ENCODE assay signal across 21 cellular contexts in the genomic region with DNA sequence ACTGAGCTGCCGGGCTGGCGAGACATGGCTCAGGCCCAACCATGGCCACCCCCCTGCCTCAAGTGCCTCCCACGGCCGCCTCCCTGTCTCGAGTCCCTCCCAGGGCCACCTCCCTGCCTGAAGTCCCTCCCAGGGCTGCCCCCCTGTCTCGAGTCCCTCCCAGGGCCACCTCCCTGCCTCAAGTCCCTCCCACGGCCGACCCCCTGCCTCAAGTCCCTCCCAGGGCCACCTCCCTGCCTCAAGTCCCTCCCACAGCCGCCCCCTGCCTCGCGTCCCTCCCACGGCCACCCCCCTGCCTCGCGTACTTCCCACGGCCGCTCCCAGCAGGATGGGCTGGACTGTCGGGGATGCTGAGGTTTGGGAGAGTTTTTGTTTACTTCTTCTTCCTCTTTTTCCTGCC.
"Had no signal": no experiment of that assay in that cellular context is flagged by ENCODE, and none has a peak within 500 bp of the region (broad histone marks: within the 10 kb centered on the region; RNA-seq: fewer than 3 reads in every experiment).

No MANE protein-coding gene starts in this region.

- H3K4me3 Mint-ChIP-seq: memory B cell; mesothelial cell of epicardium; natural killer cell treated with Interleukin-12 subunit alpha and Interleukin-12 subunit beta and Interleukin-15 and Interleukin-18, amount 100 ng/mL, for 72 hours; stimulated activated naive B cell treated with anti-CD40 and anti-IgM and Interleukin-4, amounts not matched to agents 10 μg/mL and 1 μg/mL and 100 μg/mL, for 72 hours; stimulated activated naive CD8-positive, alpha-beta T cell treated with anti-CD3 and anti-CD28 coated beads, Interleukin-15, amount 100 ng/mL, for 72 hours; type B pancreatic cell had no signal

- H3K27me3 Mint-ChIP-seq: memory B cell; natural killer cell treated with Interleukin-12 subunit alpha and Interleukin-12 subunit beta and Interleukin-15 and Interleukin-18, amount 100 ng/mL, for 72 hours; progenitor cell of endocrine pancreas; stimulated activated naive B cell treated with anti-CD40 and anti-IgM and Interleukin-4, amounts not matched to agents 10 μg/mL and 1 μg/mL and 100 μg/mL, for 72 hours; stimulated activated naive CD8-positive, alpha-beta T cell treated with anti-CD3 and anti-CD28 coated beads, Interleukin-15, amount 100 ng/mL, for 72 hours; type B pancreatic cell had no signal

- H3K27ac Mint-ChIP-seq: memory B cell; mesothelial cell of epicardium; natural killer cell treated with Interleukin-12 subunit alpha and Interleukin-12 subunit beta and Interleukin-15 and Interleukin-18, amount 100 ng/mL, for 72 hours; neural progenitor cell; progenitor cell of endocrine pancreas; stimulated activated naive B cell treated with anti-CD40 and anti-IgM and Interleukin-4, amounts not matched to agents 10 μg/mL and 1 μg/mL and 100 μg/mL, for 72 hours; stimulated activated naive CD8-positive, alpha-beta T cell treated with anti-CD3 and anti-CD28 coated beads, Interleukin-15, amount 100 ng/mL, for 72 hours; type B pancreatic cell had no signal

- H3K4me3 ChIP-seq: colonic mucosa, lower lobe of right lung, neural progenitor cell, ovary had no signal

- H3K4me1 ChIP-seq: colonic mucosa, heart left ventricle, lower lobe of right lung, neural progenitor cell had no signal

- H3K9me3 Mint-ChIP-seq: natural killer cell treated with Interleukin-12 subunit alpha and Interleukin-12 subunit beta and Interleukin-15 and Interleukin-18, amount 100 ng/mL, for 72 hours; type B pancreatic cell had no signal

- H3K36me3 Mint-ChIP-seq: memory B cell; natural killer cell treated with Interleukin-12 subunit alpha and Interleukin-12 subunit beta and Interleukin-15 and Interleukin-18, amount 100 ng/mL, for 72 hours; type B pancreatic cell had no signal

- DNase-seq: colonic mucosa; dermis blood vessel endothelial cell; foreskin melanocyte; heart left ventricle; hippocampal formation; lower lobe of right lung; nucleus accumbens; ovary; right cardiac atrium; stimulated activated CD4-positive, alpha-beta T cell treated with anti-CD3 and anti-CD28 coated beads, Interleukin-2, amount 100 ng/mL, for 24 hours; stimulated activated CD4-positive, alpha-beta T cell treated with anti-CD3 and anti-CD28 coated beads, Interleukin-4, amount 100 ng/mL, for 4 hours; stimulated activated naive B cell treated with anti-CD40 and anti-IgM and Interleukin-4, amounts not matched to agents 10 μg/mL and 1 μg/mL and 100 μg/mL, for 72 hours; stimulated activated naive CD8-positive, alpha-beta T cell treated with anti-CD3 and anti-CD28 coated beads, Interleukin-15, amount 100 ng/mL, for 72 hours; substantia nigra had no signal

- ATAC-seq: heart left ventricle; left lobe of liver; natural killer cell treated with Interleukin-12 subunit alpha and Interleukin-12 subunit beta and Interleukin-15 and Interleukin-18, amount 100 ng/mL, for 72 hours; right cardiac atrium; stimulated activated naive B cell treated with anti-CD40 and anti-IgM and Interleukin-4, amounts not matched to agents 10 μg/mL and 1 μg/mL and 100 μg/mL, for 72 hours; stimulated activated naive CD8-positive, alpha-beta T cell treated with anti-CD3 and anti-CD28 coated beads, Interleukin-15, amount 100 ng/mL, for 72 hours had no signal

- H3K4me1 Mint-ChIP-seq: memory B cell; mesothelial cell of epicardium; neural progenitor cell; stimulated activated naive B cell treated with anti-CD40 and anti-IgM and Interleukin-4, amounts not matched to agents 10 μg/mL and 1 μg/mL and 100 μg/mL, for 72 hours; stimulated activated naive CD8-positive, alpha-beta T cell treated with anti-CD3 and anti-CD28 coated beads, Interleukin-15, amount 100 ng/mL, for 72 hours had no signal

- H3K36me3 ChIP-seq: colonic mucosa, heart left ventricle, lower lobe of right lung, neural progenitor cell, ovary had no signal

- H3K9me3 ChIP-seq: colonic mucosa, lower lobe of right lung, ovary had no signal

- H3K27ac ChIP-seq: colonic mucosa, heart left ventricle, lower lobe of right lung, neural progenitor cell, ovary had no signal

- H3K27me3 ChIP-seq: colonic mucosa, heart left ventricle, neural progenitor cell, ovary had no signal
